ENCODE assay signal across 1 cellular context in the genomic region with DNA sequence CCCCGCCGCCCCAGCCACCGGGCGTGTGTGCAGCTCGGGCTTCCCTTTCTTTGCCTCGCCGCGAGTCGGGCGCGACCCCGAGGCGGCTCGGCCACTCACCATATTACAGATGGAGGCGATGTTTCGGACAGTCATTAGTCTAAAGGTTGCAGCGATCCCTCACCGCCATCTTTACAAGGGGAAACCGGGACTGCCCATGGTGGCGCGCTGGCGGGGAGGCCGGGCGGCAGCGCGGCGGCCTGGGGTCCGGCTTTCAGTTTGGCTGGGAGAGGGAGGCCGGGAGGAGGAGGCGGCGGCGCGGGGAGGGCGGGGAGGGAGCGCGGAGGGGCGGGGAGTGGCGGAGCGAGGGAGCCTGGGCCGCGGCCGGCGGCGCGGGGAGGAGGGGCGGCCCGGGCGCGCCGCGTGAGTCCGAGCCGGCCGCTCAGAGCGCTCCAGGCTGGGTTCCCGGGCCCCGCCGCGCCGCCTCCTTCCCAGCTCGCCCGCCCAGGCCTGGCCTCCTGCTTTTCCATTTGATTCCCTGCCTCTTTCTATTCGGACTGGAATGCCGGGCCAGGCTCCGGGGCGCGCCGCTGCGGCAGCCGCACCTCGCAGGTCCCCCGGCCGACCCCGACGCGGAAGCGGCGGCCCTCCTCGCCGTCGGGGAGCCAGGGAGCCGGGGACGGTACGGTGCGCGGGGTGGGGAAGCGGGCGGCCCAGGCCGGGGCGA.
TF ChIP-seq lines count a peak whose summit lies in the region.

A gene with protein sequence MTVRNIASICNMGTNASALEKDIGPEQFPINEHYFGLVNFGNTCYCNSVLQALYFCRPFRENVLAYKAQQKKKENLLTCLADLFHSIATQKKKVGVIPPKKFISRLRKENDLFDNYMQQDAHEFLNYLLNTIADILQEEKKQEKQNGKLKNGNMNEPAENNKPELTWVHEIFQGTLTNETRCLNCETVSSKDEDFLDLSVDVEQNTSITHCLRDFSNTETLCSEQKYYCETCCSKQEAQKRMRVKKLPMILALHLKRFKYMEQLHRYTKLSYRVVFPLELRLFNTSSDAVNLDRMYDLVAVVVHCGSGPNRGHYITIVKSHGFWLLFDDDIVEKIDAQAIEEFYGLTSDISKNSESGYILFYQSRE (minus strand): TSS at position 286 of the 706 bp plus-strand sequence. CDS start 151 bp downstream, at position 135.

TF ChIP-seq in K562, 482 proteins besides CTCF, POLR2A, EP300 and RAD21 (continued from another document and continues in another):
- TF ChIP-seq, protein P1, sequence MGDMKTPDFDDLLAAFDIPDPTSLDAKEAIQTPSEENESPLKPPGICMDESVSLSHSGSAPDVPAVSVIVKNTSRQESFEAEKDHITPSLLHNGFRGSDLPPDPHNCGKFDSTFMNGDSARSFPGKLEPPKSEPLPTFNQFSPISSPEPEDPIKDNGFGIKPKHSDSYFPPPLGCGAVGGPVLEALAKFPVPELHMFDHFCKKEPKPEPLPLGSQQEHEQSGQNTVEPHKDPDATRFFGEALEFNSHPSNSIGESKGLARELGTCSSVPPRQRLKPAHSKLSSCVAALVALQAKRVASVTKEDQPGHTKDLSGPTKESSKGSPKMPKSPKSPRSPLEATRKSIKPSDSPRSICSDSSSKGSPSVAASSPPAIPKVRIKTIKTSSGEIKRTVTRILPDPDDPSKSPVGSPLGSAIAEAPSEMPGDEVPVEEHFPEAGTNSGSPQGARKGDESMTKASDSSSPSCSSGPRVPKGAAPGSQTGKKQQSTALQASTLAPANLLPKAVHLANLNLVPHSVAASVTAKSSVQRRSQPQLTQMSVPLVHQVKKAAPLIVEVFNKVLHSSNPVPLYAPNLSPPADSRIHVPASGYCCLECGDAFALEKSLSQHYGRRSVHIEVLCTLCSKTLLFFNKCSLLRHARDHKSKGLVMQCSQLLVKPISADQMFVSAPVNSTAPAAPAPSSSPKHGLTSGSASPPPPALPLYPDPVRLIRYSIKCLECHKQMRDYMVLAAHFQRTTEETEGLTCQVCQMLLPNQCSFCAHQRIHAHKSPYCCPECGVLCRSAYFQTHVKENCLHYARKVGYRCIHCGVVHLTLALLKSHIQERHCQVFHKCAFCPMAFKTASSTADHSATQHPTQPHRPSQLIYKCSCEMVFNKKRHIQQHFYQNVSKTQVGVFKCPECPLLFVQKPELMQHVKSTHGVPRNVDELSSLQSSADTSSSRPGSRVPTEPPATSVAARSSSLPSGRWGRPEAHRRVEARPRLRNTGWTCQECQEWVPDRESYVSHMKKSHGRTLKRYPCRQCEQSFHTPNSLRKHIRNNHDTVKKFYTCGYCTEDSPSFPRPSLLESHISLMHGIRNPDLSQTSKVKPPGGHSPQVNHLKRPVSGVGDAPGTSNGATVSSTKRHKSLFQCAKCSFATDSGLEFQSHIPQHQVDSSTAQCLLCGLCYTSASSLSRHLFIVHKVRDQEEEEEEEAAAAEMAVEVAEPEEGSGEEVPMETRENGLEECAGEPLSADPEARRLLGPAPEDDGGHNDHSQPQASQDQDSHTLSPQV (IDR thresholded peaks at IDR 0.05) = peak; percentile 19; the same call in 1 of the 2 replicates
- TF ChIP-seq CC2D1A (IDR thresholded peaks at IDR 0.05) (no peak), CCAR2 (IDR thresholded peaks at IDR 0.05; ENCODE audit: low read depth, low read length) (no peak), KDM5B (IDR thresholded peaks at IDR 0.05; ENCODE audit: insufficient replicate concordance, low read depth, low read length) (peak; percentile 49), TEAD4 (IDR thresholded peaks at IDR 0.05; ENCODE audit: low read length) (no peak), TEAD4 (CRISPR knock-in tag; IDR thresholded peaks at IDR 0.05; ENCODE audit: borderline replicate concordance) (no peak), ZNF239 (CRISPR knock-in tag; IDR thresholded peaks at IDR 0.05) (no peak), ZC3H11A (IDR thresholded peaks at IDR 0.05; ENCODE audit: low read depth, low read length) (no peak), GATAD2B (IDR thresholded peaks at IDR 0.05; ENCODE audit: borderline replicate concordance) (peak; percentile 70; the same call in 1 of the 2 replicates), CCNT2 (IDR thresholded peaks at IDR 0.05; ENCODE audit: borderline replicate concordance, extremely low read depth, insufficient read length, low read depth, low read length) (peak; percentile 44), BRD4 (IDR thresholded peaks at IDR 0.05) (no peak), ZNF79 (CRISPR knock-in tag; IDR thresholded peaks at IDR 0.05; ENCODE audit: low read depth) (no peak), CTBP1 (IDR thresholded peaks at IDR 0.05; ENCODE audit: borderline replicate concordance) (0 out of 2 replicates have a peak, but pooled peaks have one; percentile 35), POLR3A (IDR thresholded peaks at IDR 0.05; ENCODE audit: borderline replicate concordance, extremely low read depth, insufficient read depth, insufficient read length) (no peak), FIP1L1 (IDR thresholded peaks at IDR 0.05; ENCODE audit: low read depth, low read length, poor library complexity, severe bottlenecking) (peak; percentile 4), GABPB2 (CRISPR knock-in tag; conservative IDR thresholded peaks at IDR 0.05) (no peak), NONO (IDR thresholded peaks at IDR 0.05; ENCODE audit: low read depth in 2 of 2, low read length in 1 of 2) (peak in 1 of 2 experiments; percentile 73; a peak in 2 of 4 replicates), GABPA (tag; conservative IDR thresholded peaks at IDR 0.05; ENCODE audit: low read depth) (no peak), SRSF7 (optimal IDR thresholded peaks at IDR 0.05; ENCODE audit: low read depth, low read length) (no peak), NR2C1 (IDR thresholded peaks at IDR 0.05) (no peak), NR2C1 (tag; IDR thresholded peaks at IDR 0.05) (no peak), SREBF1 (IDR thresholded peaks at IDR 0.05; ENCODE audit: borderline replicate concordance, low read depth, low read length) (no peak), ZNF444 (CRISPR knock-in tag; IDR thresholded peaks at IDR 0.05) (no peak), BHLHE40 (IDR thresholded peaks at IDR 0.05; ENCODE audit: low read length) (no peak), MXI1 (IDR thresholded peaks at IDR 0.05; ENCODE audit: low read depth, low read length) (no peak), RBM22 (IDR thresholded peaks at IDR 0.05; ENCODE audit: low read depth, low read length, poor library complexity, severe bottlenecking) (no peak), TAL1 (IDR thresholded peaks at IDR 0.05) (no peak), THRAP3 (IDR thresholded peaks at IDR 0.05; ENCODE audit: borderline replicate concordance) (no peak), HNRNPLL (IDR thresholded peaks at IDR 0.05; ENCODE audit: low read depth, low read length, poor library complexity, severe bottlenecking) (no peak), ZNF253 (CRISPR knock-in tag; conservative IDR thresholded peaks at IDR 0.05) (no peak), ZBTB17 (CRISPR knock-in tag; IDR thresholded peaks at IDR 0.05) (no peak), SMARCC2 (IDR thresholded peaks at IDR 0.05; ENCODE audit: low read depth) (no peak), PHF8 (IDR thresholded peaks at IDR 0.05; ENCODE audit: borderline replicate concordance, low read length) (peak; percentile 91; the same call in 1 of the 2 replicates), SIN3A (IDR thresholded peaks at IDR 0.05; ENCODE audit: borderline replicate concordance in 2 of 2, control insufficient read depth in 1 of 2, low read depth in 2 of 2, low read length in 2 of 2) (peak in 1 of 2 experiments; percentile 37; a peak in 1 of 4 replicates), XRCC4 (IDR thresholded peaks at IDR 0.05; ENCODE audit: extremely low read depth, insufficient read depth, insufficient read length) (no peak), CBX2 (IDR thresholded peaks at IDR 0.05; ENCODE audit: insufficient read depth, low read length, poor library complexity, severe bottlenecking) (no peak), ESRRB (CRISPR knock-in tag; IDR thresholded peaks at IDR 0.05; ENCODE audit: borderline replicate concordance) (no peak), NCOA4 (IDR thresholded peaks at IDR 0.05; ENCODE audit: partially characterized antibody) (no peak), EHMT2 (IDR thresholded peaks at IDR 0.05) (no peak), KDM2B (CRISPR knock-in tag; IDR thresholded peaks at IDR 0.05) (no peak)
- TF ChIP-seq, protein P2, sequence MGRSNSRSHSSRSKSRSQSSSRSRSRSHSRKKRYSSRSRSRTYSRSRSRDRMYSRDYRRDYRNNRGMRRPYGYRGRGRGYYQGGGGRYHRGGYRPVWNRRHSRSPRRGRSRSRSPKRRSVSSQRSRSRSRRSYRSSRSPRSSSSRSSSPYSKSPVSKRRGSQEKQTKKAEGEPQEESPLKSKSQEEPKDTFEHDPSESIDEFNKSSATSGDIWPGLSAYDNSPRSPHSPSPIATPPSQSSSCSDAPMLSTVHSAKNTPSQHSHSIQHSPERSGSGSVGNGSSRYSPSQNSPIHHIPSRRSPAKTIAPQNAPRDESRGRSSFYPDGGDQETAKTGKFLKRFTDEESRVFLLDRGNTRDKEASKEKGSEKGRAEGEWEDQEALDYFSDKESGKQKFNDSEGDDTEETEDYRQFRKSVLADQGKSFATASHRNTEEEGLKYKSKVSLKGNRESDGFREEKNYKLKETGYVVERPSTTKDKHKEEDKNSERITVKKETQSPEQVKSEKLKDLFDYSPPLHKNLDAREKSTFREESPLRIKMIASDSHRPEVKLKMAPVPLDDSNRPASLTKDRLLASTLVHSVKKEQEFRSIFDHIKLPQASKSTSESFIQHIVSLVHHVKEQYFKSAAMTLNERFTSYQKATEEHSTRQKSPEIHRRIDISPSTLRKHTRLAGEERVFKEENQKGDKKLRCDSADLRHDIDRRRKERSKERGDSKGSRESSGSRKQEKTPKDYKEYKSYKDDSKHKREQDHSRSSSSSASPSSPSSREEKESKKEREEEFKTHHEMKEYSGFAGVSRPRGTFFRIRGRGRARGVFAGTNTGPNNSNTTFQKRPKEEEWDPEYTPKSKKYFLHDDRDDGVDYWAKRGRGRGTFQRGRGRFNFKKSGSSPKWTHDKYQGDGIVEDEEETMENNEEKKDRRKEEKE (IDR thresholded peaks at IDR 0.05; ENCODE audit: borderline replicate concordance in 1 of 2, control insufficient read depth in 1 of 2, low read depth in 2 of 2, low read length in 1 of 2) = no peak
- TF ChIP-seq, protein P3, sequence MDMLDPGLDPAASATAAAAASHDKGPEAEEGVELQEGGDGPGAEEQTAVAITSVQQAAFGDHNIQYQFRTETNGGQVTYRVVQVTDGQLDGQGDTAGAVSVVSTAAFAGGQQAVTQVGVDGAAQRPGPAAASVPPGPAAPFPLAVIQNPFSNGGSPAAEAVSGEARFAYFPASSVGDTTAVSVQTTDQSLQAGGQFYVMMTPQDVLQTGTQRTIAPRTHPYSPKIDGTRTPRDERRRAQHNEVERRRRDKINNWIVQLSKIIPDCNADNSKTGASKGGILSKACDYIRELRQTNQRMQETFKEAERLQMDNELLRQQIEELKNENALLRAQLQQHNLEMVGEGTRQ (CRISPR knock-in tag; IDR thresholded peaks at IDR 0.05) = no peak
- TF ChIP-seq, protein P4, sequence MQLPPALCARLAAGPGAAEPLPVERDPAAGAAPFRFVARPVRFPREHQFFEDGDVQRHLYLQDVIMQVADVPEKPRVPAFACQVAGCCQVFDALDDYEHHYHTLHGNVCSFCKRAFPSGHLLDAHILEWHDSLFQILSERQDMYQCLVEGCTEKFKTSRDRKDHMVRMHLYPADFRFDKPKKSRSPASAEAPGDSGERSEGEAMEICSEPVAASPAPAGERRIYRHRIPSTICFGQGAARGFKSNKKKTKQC (CRISPR knock-in tag; IDR thresholded peaks at IDR 0.05) = peak; percentile 18; the same call in 1 of the 2 replicates
- TF ChIP-seq, protein P5, sequence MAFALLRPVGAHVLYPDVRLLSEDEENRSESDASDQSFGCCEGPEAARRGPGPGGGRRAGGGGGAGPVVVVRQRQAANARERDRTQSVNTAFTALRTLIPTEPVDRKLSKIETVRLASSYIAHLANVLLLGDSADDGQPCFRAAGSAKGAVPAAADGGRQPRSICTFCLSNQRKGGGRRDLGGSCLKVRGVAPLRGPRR (CRISPR knock-in tag; IDR thresholded peaks at IDR 0.05) = no peak
- TF ChIP-seq, protein P6, sequence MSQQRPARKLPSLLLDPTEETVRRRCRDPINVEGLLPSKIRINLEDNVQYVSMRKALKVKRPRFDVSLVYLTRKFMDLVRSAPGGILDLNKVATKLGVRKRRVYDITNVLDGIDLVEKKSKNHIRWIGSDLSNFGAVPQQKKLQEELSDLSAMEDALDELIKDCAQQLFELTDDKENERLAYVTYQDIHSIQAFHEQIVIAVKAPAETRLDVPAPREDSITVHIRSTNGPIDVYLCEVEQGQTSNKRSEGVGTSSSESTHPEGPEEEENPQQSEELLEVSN (IDR thresholded peaks at IDR 0.05; ENCODE audit: borderline replicate concordance in 1 of 2, extremely low read depth in 1 of 2, insufficient read depth in 1 of 2, insufficient read length in 1 of 2, low read depth in 1 of 2, low read length in 1 of 2, poor library complexity in 1 of 2, severe bottlenecking in 1 of 2) = peak; percentile 60 to 63
- TF ChIP-seq, protein P7, sequence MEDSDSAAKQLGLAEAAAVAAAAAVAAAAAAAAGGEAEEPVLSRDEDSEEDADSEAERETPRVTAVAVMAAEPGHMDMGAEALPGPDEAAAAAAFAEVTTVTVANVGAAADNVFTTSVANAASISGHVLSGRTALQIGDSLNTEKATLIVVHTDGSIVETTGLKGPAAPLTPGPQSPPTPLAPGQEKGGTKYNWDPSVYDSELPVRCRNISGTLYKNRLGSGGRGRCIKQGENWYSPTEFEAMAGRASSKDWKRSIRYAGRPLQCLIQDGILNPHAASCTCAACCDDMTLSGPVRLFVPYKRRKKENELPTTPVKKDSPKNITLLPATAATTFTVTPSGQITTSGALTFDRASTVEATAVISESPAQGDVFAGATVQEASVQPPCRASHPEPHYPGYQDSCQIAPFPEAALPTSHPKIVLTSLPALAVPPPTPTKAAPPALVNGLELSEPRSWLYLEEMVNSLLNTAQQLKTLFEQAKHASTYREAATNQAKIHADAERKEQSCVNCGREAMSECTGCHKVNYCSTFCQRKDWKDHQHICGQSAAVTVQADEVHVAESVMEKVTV (CRISPR knock-in tag; IDR thresholded peaks at IDR 0.05) = no peak
